17 cellular contexts compared by ENCODE assay signal in genomic region chr10:543862-544822, GRCh38.
"Had no signal": no experiment of that assay in that cellular context is flagged by ENCODE, and none has a peak within 500 bp of the region (broad histone marks: within the 10 kb centered on the region; RNA-seq: fewer than 3 reads in every experiment).

No MANE protein-coding gene starts in this region.

- H3K27ac ChIP-seq: coronary artery, esophagus squamous epithelium, gastroesophageal sphincter, heart right ventricle, lower lobe of right lung, right atrium auricular region, SJSA1, thoracic aorta had no signal

- H3K4me3 ChIP-seq: coronary artery, esophagus squamous epithelium, gastroesophageal sphincter, heart right ventricle, lower lobe of right lung, mucosa of descending colon, right atrium auricular region, SJSA1, thoracic aorta had no signal

- H3K4me1 Mint-ChIP-seq: activated CD4-positive, alpha-beta T cell treated with anti-CD3 and anti-CD28 coated beads, Interleukin-2, amount 10 ng/mL, durations not matched to agents 24 days and 14 days had no signal

- H3K4me1 ChIP-seq: SJSA1 had no signal

- H3K36me3 Mint-ChIP-seq: activated naive CD4-positive, alpha-beta T cell treated with anti-CD3 and anti-CD28 coated beads, Interleukin-2, amount 50 U/mL, for 24 hours; naive thymus-derived CD8-positive, alpha-beta T cell; WTC11 had no signal

- ATAC-seq: gastroesophageal sphincter; heart right ventricle; left cardiac atrium; lower lobe of right lung; mucosa of descending colon; naive thymus-derived CD8-positive, alpha-beta T cell; WTC11 had no signal

- H3K4me3 Mint-ChIP-seq: activated CD4-positive, alpha-beta T cell treated with anti-CD3 and anti-CD28 coated beads, Interleukin-2, amount 10 ng/mL, durations not matched to agents 24 days and 14 days; activated naive CD4-positive, alpha-beta T cell treated with anti-CD3 and anti-CD28 coated beads, Interleukin-2, amount 50 U/mL, for 24 hours; naive thymus-derived CD8-positive, alpha-beta T cell; WTC11 had no signal

- H3K9me3 ChIP-seq: esophagus squamous epithelium, gastroesophageal sphincter, heart right ventricle, lower lobe of right lung, mucosa of descending colon, right atrium auricular region, SJSA1, thoracic aorta had no signal

- H3K27ac Mint-ChIP-seq: activated CD4-positive, alpha-beta T cell treated with anti-CD3 and anti-CD28 coated beads, Interleukin-2, amount 10 ng/mL, durations not matched to agents 24 days and 14 days; activated naive CD4-positive, alpha-beta T cell treated with anti-CD3 and anti-CD28 coated beads, Interleukin-2, amount 50 U/mL, for 24 hours; naive thymus-derived CD8-positive, alpha-beta T cell; WTC11 had no signal

- H3K36me3 ChIP-seq: esophagus squamous epithelium, gastroesophageal sphincter, heart right ventricle, lower lobe of right lung, right atrium auricular region, thoracic aorta had no signal

- H3K27me3 ChIP-seq: esophagus squamous epithelium, gastroesophageal sphincter, right atrium auricular region, SJSA1 had no signal

- H3K9me3 Mint-ChIP-seq: activated CD4-positive, alpha-beta T cell treated with anti-CD3 and anti-CD28 coated beads, Interleukin-2, amount 10 ng/mL, durations not matched to agents 24 days and 14 days; activated naive CD4-positive, alpha-beta T cell treated with anti-CD3 and anti-CD28 coated beads, Interleukin-2, amount 50 U/mL, for 24 hours; WTC11 had no signal

- DNase-seq: activated CD4-positive, alpha-beta T cell treated with anti-CD3 and anti-CD28 coated beads, Interleukin-2, amount 10 ng/mL, durations not matched to agents 24 days and 14 days; amniotic stem cell; central memory CD4-positive, alpha-beta T cell; esophagus squamous epithelium; heart right ventricle; left cardiac atrium; lower lobe of right lung; mucosa of descending colon; naive thymus-derived CD8-positive, alpha-beta T cell; T-helper 2 cell had no signal
